Comparison of ENCODE assay signal across 7 cellular contexts in genomic region chr5:99104538-99105132, GRCh38.
A peak's percentile ranks its signal among the peaks of the same experiment; 100 is the strongest.
DNase-seq lines count a peak whose midpoint lies in the region; ATAC-seq and TF ChIP-seq lines count a peak whose summit lies in the region.

No MANE protein-coding gene starts in this region.

- H3K4me1 ChIP-seq in SJCRH30 (peaks cover 7% of the 10 kb centered on the region; the same call in 1 of the 2 replicates), sigmoid colon (peaks cover 0 to 12% (median 0%) of the 10 kb centered on the region in 4 donors)

- H3K27ac ChIP-seq in SJCRH30 (no peak overlapping the region), sigmoid colon (no peak overlapping the region)

- H3K36me3 ChIP-seq in SJCRH30 (no peaks in the 10 kb centered on the region), sigmoid colon (no peaks in the 10 kb centered on the region)

- WGBS in sigmoid colon, 2 donors, result 1 to 7% methylated on average over 2 of the region's 2 CpGs

- H3K4me3 ChIP-seq in LNCaP clone FGC (ENCODE audit: low read depth, low read length) (no peak overlapping the region), SJCRH30 (no peak overlapping the region), fibroblast of pulmonary artery (replicated peaks; ENCODE audit: low read depth, low read length) (no peak overlapping the region), sigmoid colon (no peak overlapping the region)

- TF ChIP-seq POLR2A in sigmoid colon (IDR thresholded peaks at IDR 0.05), result no peak

- ATAC-seq in HG02870 (IDR thresholded peaks at IDR 0.05; ENCODE audit: unreplicated experiment) (no peak), GM18520 (IDR thresholded peaks at IDR 0.05; ENCODE audit: unreplicated experiment) (no peak)

- intact Hi-C loops in sigmoid colon (cut with DNase I), result no loop called here

- H3K9me3 ChIP-seq in SJCRH30 (replicated peaks) (no peaks in the 10 kb centered on the region), sigmoid colon (no peaks in the 10 kb centered on the region)

- TF ChIP-seq EP300 in sigmoid colon (IDR thresholded peaks at IDR 0.05), result no peak

- TF ChIP-seq CTCF in GM12873 (IDR thresholded peaks at IDR 0.05; ENCODE audit: insufficient read depth, low read depth, low read length, missing control alignments), result peak; percentile 54
- peak; percentile 39 for TF ChIP-seq CTCF in LNCaP clone FGC (IDR thresholded peaks at IDR 0.05; ENCODE audit: control insufficient read depth, extremely low read depth, insufficient read depth)
- TF ChIP-seq CTCF in fibroblast of pulmonary artery (IDR thresholded peaks at IDR 0.05; ENCODE audit: low read length, missing control alignments), result peak; percentile 52
- peak in 3 of 4 experiments; percentile 49 to 60 (median 51) for TF ChIP-seq CTCF in sigmoid colon (IDR thresholded peaks at IDR 0.05)

- H3K27me3 ChIP-seq in SJCRH30 (no peaks in the 10 kb centered on the region), sigmoid colon (no peaks in the 10 kb centered on the region)

- DNase-seq in LNCaP clone FGC (ENCODE audit: low read depth) (peak; percentile 35), SJCRH30 (peak; percentile 22 to 75), fibroblast of pulmonary artery (ENCODE audit: low read depth) (peak; percentile 57), sigmoid colon (no peak)
